3 cellular contexts compared by ENCODE assay signal in the genomic region with DNA sequence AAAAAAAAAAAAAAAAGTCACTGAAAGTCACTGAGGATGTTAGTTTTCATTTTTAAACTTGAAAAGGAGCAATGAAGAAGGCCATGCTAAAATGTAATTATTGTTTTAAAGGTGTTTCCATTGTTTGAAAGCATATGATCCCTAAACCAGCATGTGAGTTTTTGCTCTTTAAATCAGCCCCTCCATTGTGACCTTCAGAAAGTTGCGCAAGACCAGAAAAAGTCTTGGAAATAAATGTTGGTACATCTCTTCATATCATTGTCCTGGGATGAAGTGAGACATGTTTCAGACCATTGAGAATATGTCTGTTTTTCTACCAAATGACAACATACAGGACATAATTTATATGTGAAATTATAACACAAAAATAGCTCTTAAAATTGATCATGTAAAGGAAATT.
TF ChIP-seq lines count a peak whose summit lies in the region.

No MANE protein-coding gene starts in this region.

TF ChIP-seq in HCT116, 20 proteins besides CTCF, POLR2A, EP300 and RAD21:
- TF ChIP-seq EZH2 (IDR thresholded peaks at IDR 0.05) (no peak), YY1 (IDR thresholded peaks at IDR 0.05; ENCODE audit: extremely low read depth, insufficient replicate concordance, low read depth, low read length) (no peak), JUND (IDR thresholded peaks at IDR 0.05) (no peak), TCF7L2 (IDR thresholded peaks at IDR 0.05; ENCODE audit: borderline replicate concordance, extremely low read depth, insufficient read depth, insufficient read length) (no peak), EGR1 (IDR thresholded peaks at IDR 0.05; ENCODE audit: low read depth) (no peak), SIN3A (IDR thresholded peaks at IDR 0.05; ENCODE audit: low read depth) (no peak), CEBPB (IDR thresholded peaks at IDR 0.05; ENCODE audit: low read depth) (peak; percentile 23; the same call in 1 of the 2 replicates)
TF ChIP-seq in HCT116: peak in this region for 1.

TF ChIP-seq in IMR-90, 13 proteins besides CTCF, POLR2A, EP300 and RAD21:
- TF ChIP-seq, protein P1, sequence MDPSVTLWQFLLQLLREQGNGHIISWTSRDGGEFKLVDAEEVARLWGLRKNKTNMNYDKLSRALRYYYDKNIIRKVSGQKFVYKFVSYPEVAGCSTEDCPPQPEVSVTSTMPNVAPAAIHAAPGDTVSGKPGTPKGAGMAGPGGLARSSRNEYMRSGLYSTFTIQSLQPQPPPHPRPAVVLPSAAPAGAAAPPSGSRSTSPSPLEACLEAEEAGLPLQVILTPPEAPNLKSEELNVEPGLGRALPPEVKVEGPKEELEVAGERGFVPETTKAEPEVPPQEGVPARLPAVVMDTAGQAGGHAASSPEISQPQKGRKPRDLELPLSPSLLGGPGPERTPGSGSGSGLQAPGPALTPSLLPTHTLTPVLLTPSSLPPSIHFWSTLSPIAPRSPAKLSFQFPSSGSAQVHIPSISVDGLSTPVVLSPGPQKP (IDR thresholded peaks at IDR 0.05; ENCODE audit: borderline replicate concordance, low read depth, low read length), result no peak
- TF ChIP-seq RCOR1 (IDR thresholded peaks at IDR 0.05; ENCODE audit: insufficient replicate concordance, low read length) (no peak), NFE2L2 (IDR thresholded peaks at IDR 0.05; ENCODE audit: low read depth, low read length) (no peak), CEBPB (IDR thresholded peaks at IDR 0.05; ENCODE audit: low read depth, low read length) (peak; percentile 88), BHLHE40 (IDR thresholded peaks at IDR 0.05; ENCODE audit: low read depth, low read length) (no peak)

TF ChIP-seq in K562, 482 proteins besides CTCF, POLR2A, EP300 and RAD21:
- TF ChIP-seq CEBPB (tag; IDR thresholded peaks at IDR 0.05) (peak; percentile 62), CEBPG (CRISPR knock-in tag; IDR thresholded peaks at IDR 0.05) (no peak), CEBPG (tag; conservative IDR thresholded peaks at IDR 0.05 in 1 of 2, IDR thresholded peaks at IDR 0.05 in 1 of 2) (peak in 1 of 2 experiments; percentile 76; a peak in 2 of 4 replicates), XRCC5 (IDR thresholded peaks at IDR 0.05; ENCODE audit: low read depth, low read length) (no peak)
